1 cellular context compared by ENCODE assay signal in the genomic region with DNA sequence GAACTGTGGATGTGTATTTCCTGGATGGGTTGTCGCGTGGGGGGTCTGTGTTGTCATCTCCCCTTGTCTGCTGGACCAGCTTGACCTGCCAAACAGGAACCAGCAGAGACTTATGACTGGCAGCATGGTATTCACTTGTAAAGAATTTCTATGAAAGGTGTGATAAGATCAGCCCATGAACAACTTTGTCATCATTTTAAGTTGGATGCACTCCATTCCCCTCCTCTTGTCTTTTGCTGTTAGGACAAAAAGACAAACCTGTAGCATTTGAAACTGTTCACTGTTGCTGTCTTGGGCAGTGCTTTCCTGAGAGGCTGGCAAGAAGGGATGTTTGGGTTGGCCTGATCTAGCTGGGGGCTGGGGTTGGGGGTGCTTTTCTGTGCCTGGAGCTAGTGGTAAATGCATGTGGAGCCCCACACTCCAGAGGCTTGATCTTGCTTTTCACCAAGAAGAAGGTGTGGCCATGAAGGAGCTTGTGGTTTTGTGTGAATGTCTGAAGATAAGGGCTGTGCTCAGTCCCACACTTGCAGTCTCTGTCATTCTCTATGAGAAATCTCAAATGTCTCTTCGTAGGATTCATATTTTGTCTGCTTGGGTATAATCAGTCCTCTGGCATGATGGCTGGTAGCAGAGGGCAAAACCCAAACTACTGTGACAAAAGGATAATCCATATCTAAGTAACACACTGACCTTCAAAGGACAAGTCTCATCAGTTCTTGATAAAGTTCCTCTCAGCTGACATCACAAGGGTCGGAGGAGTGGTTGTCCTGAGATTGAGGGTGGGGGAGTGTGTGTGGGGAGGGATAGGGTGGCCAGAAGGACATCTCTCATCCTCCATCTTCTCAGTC.
TF ChIP-seq lines count a peak whose summit lies in the region.

No MANE protein-coding gene starts in this region.

TF ChIP-seq in WTC11, 78 proteins besides CTCF, POLR2A, EP300 and RAD21 (continued from another document):
- TF ChIP-seq, protein P1, sequence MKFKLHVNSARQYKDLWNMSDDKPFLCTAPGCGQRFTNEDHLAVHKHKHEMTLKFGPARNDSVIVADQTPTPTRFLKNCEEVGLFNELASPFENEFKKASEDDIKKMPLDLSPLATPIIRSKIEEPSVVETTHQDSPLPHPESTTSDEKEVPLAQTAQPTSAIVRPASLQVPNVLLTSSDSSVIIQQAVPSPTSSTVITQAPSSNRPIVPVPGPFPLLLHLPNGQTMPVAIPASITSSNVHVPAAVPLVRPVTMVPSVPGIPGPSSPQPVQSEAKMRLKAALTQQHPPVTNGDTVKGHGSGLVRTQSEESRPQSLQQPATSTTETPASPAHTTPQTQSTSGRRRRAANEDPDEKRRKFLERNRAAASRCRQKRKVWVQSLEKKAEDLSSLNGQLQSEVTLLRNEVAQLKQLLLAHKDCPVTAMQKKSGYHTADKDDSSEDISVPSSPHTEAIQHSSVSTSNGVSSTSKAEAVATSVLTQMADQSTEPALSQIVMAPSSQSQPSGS (CRISPR knock-in tag; IDR thresholded peaks at IDR 0.05; ENCODE audit: borderline replicate concordance, low read depth), result no peak
TF ChIP-seq in WTC11: peak in this region for 0.
